8 cellular contexts compared by ENCODE assay signal in the genomic region with DNA sequence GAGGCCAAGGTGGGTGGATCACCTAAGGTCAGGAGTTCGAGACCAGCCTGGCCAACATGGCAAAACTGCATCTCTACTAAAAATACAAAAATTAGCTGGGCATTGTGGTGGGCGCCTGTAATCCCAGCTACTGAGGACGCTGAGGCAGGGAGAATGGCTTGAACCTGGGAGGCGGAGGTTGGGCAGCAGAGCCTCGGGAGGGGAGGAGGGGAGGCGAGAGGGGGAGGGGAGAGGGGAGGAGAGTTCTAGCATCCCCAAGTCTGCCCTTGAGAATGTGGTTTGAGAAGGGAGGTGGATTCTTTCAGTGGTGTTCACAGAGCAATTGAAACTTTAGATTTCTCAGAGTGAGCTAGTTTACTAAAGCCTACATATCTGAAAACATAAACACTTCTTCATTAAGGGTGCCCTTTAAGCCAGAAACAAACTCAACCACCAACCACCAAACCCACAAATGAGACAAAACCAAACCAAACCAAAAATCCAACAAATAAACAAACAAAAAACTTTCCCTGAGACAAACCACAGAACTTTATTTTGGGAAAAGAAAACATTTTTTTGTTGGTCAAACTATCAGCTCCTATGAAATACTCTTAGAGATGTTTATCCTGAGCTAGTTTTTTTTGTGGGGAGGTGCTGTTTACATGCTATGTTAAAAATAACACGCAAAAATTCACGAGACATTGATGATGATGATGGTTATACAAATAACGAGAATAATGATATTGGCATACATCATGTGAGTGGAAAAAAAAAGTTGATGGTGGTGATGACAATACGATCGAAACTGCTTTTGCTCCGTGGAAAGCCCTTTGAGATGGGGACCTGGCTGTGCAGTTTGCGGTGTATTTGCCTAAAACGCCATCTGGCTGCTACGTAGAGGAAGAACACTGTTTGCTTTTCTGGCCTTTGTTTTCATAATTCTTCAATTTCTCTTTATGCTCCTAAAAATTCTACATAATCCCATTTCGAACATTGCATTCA.
DNase-seq lines count a peak whose midpoint lies in the region; ATAC-seq, FAIRE-seq and TF ChIP-seq lines count a peak whose summit lies in the region.

No MANE protein-coding gene starts in this region.

- CTCF ChIA-PET in RWPE1 (lab: Yijun Ruan, JAX): interaction anchor here (0.7 to 1.4 kb wide), 4 partner anchors 89 to 160 kb away, joined by 3 to 7 read pairs (median 3); no protein-coding TSS in a partner anchor

- DNase-seq in AG09309 (ENCODE audit: low read depth): no peak
- no peak for DNase-seq in GM18507 (ENCODE audit: extremely low spot score, insufficient read length, low read depth)
- DNase-seq in RWPE1 (ENCODE audit: low spot score): no peak
- peak; percentile 67 for DNase-seq in astrocyte of the hippocampus (ENCODE audit: low read depth, low spot score)
- DNase-seq in left lung: no peak
- DNase-seq in superior temporal gyrus (ENCODE audit: extremely low spot score): peak; percentile 67
- no peak for DNase-seq in NAMALWA (ENCODE audit: low spot score)

- H3K4me3 ChIP-seq in AG09309 (ENCODE audit: control insufficient read depth, low read depth, low read length) (no peak overlapping the region), left lung (no peak overlapping the region)

- POLR2A ChIA-PET in RWPE1 (lab: Yijun Ruan, JAX; ENCODE audit: low non-redundant PET): no interaction called here

- no peak overlapping the region for H3K27ac ChIP-seq in RWPE1
- H3K27ac ChIP-seq in left lung: no peak overlapping the region

- H3K4me1 ChIP-seq in left lung: no peaks in the 10 kb centered on the region

- H3K36me3 ChIP-seq in left lung: no peaks in the 10 kb centered on the region

- TF ChIP-seq CTCF in AG09309 (IDR thresholded peaks at IDR 0.05; ENCODE audit: control insufficient read depth, insufficient read depth, low read depth, low read length, missing control alignments): peak; percentile 66
- TF ChIP-seq CTCF in RWPE1 (conservative IDR thresholded peaks at IDR 0.05; ENCODE audit: low read depth): peak; percentile 53
- TF ChIP-seq CTCF in left lung (IDR thresholded peaks at IDR 0.05): peak; percentile 24 to 41

- FAIRE-seq in GM18507 (lab: Jason Lieb, UNC): peak; percentile 82

- H3K9me3 ChIP-seq in left lung: no peaks in the 10 kb centered on the region

- intact Hi-C loops in left lung (cut with DNase I): loop anchor here in 1 of 2 donors (5.0 kb wide), 1 partner anchor 159 kb away; no protein-coding TSS in a partner anchor

- H3K27me3 ChIP-seq in left lung: peaks cover 7 to 15% of the 10 kb centered on the region in 2 donors

- ATAC-seq in HG03442 (IDR thresholded peaks at IDR 0.05; ENCODE audit: unreplicated experiment) (peak; percentile 22), left lung (no peak)

Comparison
In these comparisons a context has a peak if more than half of its experiments do, and no peak if none do; other contexts are left out.
1. DNase-seq: peak in astrocyte of the hippocampus (single experiment) and superior temporal gyrus (single experiment); none in AG09309 (single experiment), GM18507 (single experiment), RWPE1 (single experiment), left lung (0 of 2) and NAMALWA (single experiment).
2. Peak in every context shown above with its lines, with median percentiles within 50 percentile points of each other: CTCF ChIP-seq.